In genomic region chr9:131546336-131547084, GRCh38 we compare ENCODE assay signal across 2 cellular contexts.
TF ChIP-seq lines count a peak whose summit lies in the region.

No MANE protein-coding gene starts in this region.

TF ChIP-seq in HEK293, 187 proteins besides CTCF, POLR2A, EP300 and RAD21 (continues in another document):
- TF ChIP-seq ZBTB17 (tag by site-specific recombination; IDR thresholded peaks at IDR 0.05) (0 out of 2 replicates have a peak, but pooled peaks have one; percentile 3), ZNF239 (tag by site-specific recombination; IDR thresholded peaks at IDR 0.05) (no peak), ZNF169 (tag by site-specific recombination; IDR thresholded peaks at IDR 0.05) (no peak), ZNF830 (tag by site-specific recombination; IDR thresholded peaks at IDR 0.05; ENCODE audit: low read depth) (no peak), ZNF280C (tag by site-specific recombination; IDR thresholded peaks at IDR 0.05) (no peak), ZNF138 (tag by site-specific recombination; IDR thresholded peaks at IDR 0.05; ENCODE audit: borderline replicate concordance) (no peak), ZNF211 (tag by site-specific recombination; IDR thresholded peaks at IDR 0.05; ENCODE audit: low read depth) (no peak), ZNF692 (tag by site-specific recombination; IDR thresholded peaks at IDR 0.05) (0 out of 2 replicates have a peak, but pooled peaks have one; percentile 34), ZFHX2 (tag by site-specific recombination; conservative IDR thresholded peaks at IDR 0.05) (peak; percentile 20; the same call in 1 of the 2 replicates), ZNF449 (tag by site-specific recombination; IDR thresholded peaks at IDR 0.05) (no peak), ZEB2 (tag by site-specific recombination; IDR thresholded peaks at IDR 0.05) (no peak), ZNF510 (tag by site-specific recombination; IDR thresholded peaks at IDR 0.05; ENCODE audit: insufficient replicate concordance) (no peak), ZNF560 (tag by site-specific recombination; IDR thresholded peaks at IDR 0.05; ENCODE audit: borderline replicate concordance) (no peak), ZNF518A (tag by site-specific recombination; conservative IDR thresholded peaks at IDR 0.05; ENCODE audit: low read depth) (no peak), ZNF626 (tag by site-specific recombination; IDR thresholded peaks at IDR 0.05) (no peak), ZNF23 (tag by site-specific recombination; IDR thresholded peaks at IDR 0.05; ENCODE audit: borderline replicate concordance) (no peak)

TF ChIP-seq in HepG2, 621 proteins besides CTCF, POLR2A, EP300 and RAD21 (continues in another document):
- TF ChIP-seq RXRB (CRISPR knock-in tag; IDR thresholded peaks at IDR 0.05; ENCODE audit: borderline replicate concordance), result 0 out of 2 replicates have a peak, but pooled peaks have one; percentile 14
- 0 out of 2 replicates have a peak, but pooled peaks have one; percentile 19 for TF ChIP-seq ZNF317 (CRISPR knock-in tag; IDR thresholded peaks at IDR 0.05)
- no peak for TF ChIP-seq ZNF879 (CRISPR knock-in tag; IDR thresholded peaks at IDR 0.05)
- peak; percentile 75; the same call in 1 of the 2 replicates for TF ChIP-seq ZNF609 (CRISPR knock-in tag; IDR thresholded peaks at IDR 0.05; ENCODE audit: borderline replicate concordance)
- TF ChIP-seq ZSCAN31 (CRISPR knock-in tag; IDR thresholded peaks at IDR 0.05; ENCODE audit: low read depth), result no peak
- no peak for TF ChIP-seq SIN3A (IDR thresholded peaks at IDR 0.05; ENCODE audit: borderline replicate concordance, low read depth, low read length)
- TF ChIP-seq ZNF619 (CRISPR knock-in tag; IDR thresholded peaks at IDR 0.05), result no peak
- TF ChIP-seq ARNTL (CRISPR knock-in tag; IDR thresholded peaks at IDR 0.05), result no peak
- TF ChIP-seq ZNF777 (CRISPR knock-in tag; IDR thresholded peaks at IDR 0.05), result peak; percentile 47; the same call in 1 of the 2 replicates
- TF ChIP-seq ZNF639 (CRISPR knock-in tag; conservative IDR thresholded peaks at IDR 0.05), result no peak
- TF ChIP-seq HCFC1 (IDR thresholded peaks at IDR 0.05; ENCODE audit: low read depth, low read length), result no peak
- TF ChIP-seq KLF16 (CRISPR knock-in tag; IDR thresholded peaks at IDR 0.05), result peak in 1 of 2 experiments; percentile 23; a peak in 1 of 4 replicates
- no peak for TF ChIP-seq ZNF567 (CRISPR knock-in tag; IDR thresholded peaks at IDR 0.05; ENCODE audit: borderline replicate concordance)
- TF ChIP-seq THRA (CRISPR knock-in tag; IDR thresholded peaks at IDR 0.05; ENCODE audit: borderline replicate concordance), result 0 out of 2 replicates have a peak, but pooled peaks have one; percentile 30
- no peak for TF ChIP-seq ZNF557 (CRISPR knock-in tag; IDR thresholded peaks at IDR 0.05)
- 0 out of 2 replicates have a peak, but pooled peaks have one; percentile 8 for TF ChIP-seq ARID4A (CRISPR knock-in tag; IDR thresholded peaks at IDR 0.05; ENCODE audit: borderline replicate concordance)
- 0 out of 2 replicates have a peak, but pooled peaks have one; percentile 30 for TF ChIP-seq NR2F6 (IDR thresholded peaks at IDR 0.05)
- peak; percentile 29; the same call in 1 of the 2 replicates for TF ChIP-seq NR2F6 (CRISPR knock-in tag; IDR thresholded peaks at IDR 0.05)
- TF ChIP-seq ZNF776 (CRISPR knock-in tag; IDR thresholded peaks at IDR 0.05), result no peak
- TF ChIP-seq PATZ1 (CRISPR knock-in tag; IDR thresholded peaks at IDR 0.05), result peak; percentile 89
- no peak for TF ChIP-seq TRIM24 (CRISPR knock-in tag; IDR thresholded peaks at IDR 0.05)
- TF ChIP-seq NCOA2 (CRISPR knock-in tag; IDR thresholded peaks at IDR 0.05), result peak; percentile 33; the same call in 1 of the 2 replicates
- TF ChIP-seq FUBP1 (CRISPR knock-in tag; IDR thresholded peaks at IDR 0.05; ENCODE audit: borderline replicate concordance), result no peak
- peak; percentile 59; the same call in 1 of the 2 replicates for TF ChIP-seq E2F1 (CRISPR knock-in tag; IDR thresholded peaks at IDR 0.05)
- TF ChIP-seq ZNF678 (CRISPR knock-in tag; IDR thresholded peaks at IDR 0.05), result no peak
- TF ChIP-seq ISL2 (CRISPR knock-in tag; IDR thresholded peaks at IDR 0.05), result 0 out of 2 replicates have a peak, but pooled peaks have one; percentile 17
- TF ChIP-seq ATF7 (IDR thresholded peaks at IDR 0.05), result no peak
- no peak for TF ChIP-seq ATF7 (CRISPR knock-in tag; IDR thresholded peaks at IDR 0.05)
- TF ChIP-seq ZNF512 (CRISPR knock-in tag; IDR thresholded peaks at IDR 0.05), result no peak
